Comparison of ENCODE assay signal across 32 cellular contexts in genomic region chr12:45801625-45802024, GRCh38.
DNase-seq lines count a peak whose midpoint lies in the region; ATAC-seq and TF ChIP-seq lines count a peak whose summit lies in the region.
"Had no signal": no experiment of that assay in that cellular context is flagged by ENCODE, and none has a peak within 500 bp of the region (broad histone marks: within the 10 kb centered on the region; RNA-seq: fewer than 3 reads in every experiment).

No MANE protein-coding gene starts in this region.

- H3K4me3 ChIP-seq in HEK293 (ENCODE audit: low read depth, low read length) (no peak overlapping the region), endodermal cell (ENCODE audit: low read length) (no peak overlapping the region), mesendoderm (ENCODE audit: low read length) (no peak overlapping the region)
- H3K4me3 ChIP-seq: A549; BLaER1; BLaER1 treated with 17β-estradiol and CSF1 and Interleukin-3, amounts not matched to agents 10 nM and 100 nM had no signal

- H3K9me3 ChIP-seq in HEK293 (ENCODE audit: control insufficient read depth, insufficient read depth, low read depth, low read length) (no peaks in the 10 kb centered on the region), endodermal cell (ENCODE audit: control insufficient read depth, low read length) (peaks cover 5% of the 10 kb centered on the region)
- H3K9me3 ChIP-seq: A549, BE2C had no signal

- H3K23ac ChIP-seq in mesendoderm (ENCODE audit: low read length), result no peak overlapping the region

- H2BK5ac ChIP-seq in mesendoderm (ENCODE audit: low read length), result no peak overlapping the region

- no peaks in the 10 kb centered on the region for H3K79me1 ChIP-seq in mesendoderm (ENCODE audit: low read length)

- H3K56ac ChIP-seq in mesendoderm (ENCODE audit: low read length), result no peak overlapping the region

- H3K9ac ChIP-seq in endodermal cell (ENCODE audit: extremely low read depth, low read length, poor library complexity, severe bottlenecking) (no peak overlapping the region), mesendoderm (ENCODE audit: low read length) (no peak overlapping the region)
- H3K9ac ChIP-seq: BLaER1; BLaER1 treated with 17β-estradiol and CSF1 and Interleukin-3, amounts not matched to agents 10 nM and 100 nM had no signal

- peak overlapping the region; percentile 44 for H3K4me3 Mint-ChIP-seq in activated naive CD4-positive, alpha-beta T cell treated with anti-CD3 and anti-CD28 coated beads, Interleukin-2, amount 50 U/mL, for 24 hours
- H3K4me3 Mint-ChIP-seq in endodermal cell, result no peak overlapping the region
- H3K4me3 Mint-ChIP-seq: B cell; CD14-positive monocyte; CD4-positive, alpha-beta memory T cell; CD4-positive, alpha-beta T cell; CD4-positive, CD25-positive, alpha-beta regulatory T cell; CD8-positive, alpha-beta memory T cell; CD8-positive, alpha-beta T cell had no signal

- POLR2A ChIA-PET in HEK293 (lab: Yijun Ruan, JAX), result no interaction called here

- H2BK15ac ChIP-seq in mesendoderm (replicated peaks; ENCODE audit: low read depth), result no peak overlapping the region

- H3K27ac ChIP-seq in HEK293 (ENCODE audit: extremely low read depth, low read depth, low read length), result no peak overlapping the region
- H3K27ac ChIP-seq in endodermal cell (ENCODE audit: low read depth, low read length), result no peak overlapping the region
- no peak overlapping the region for H3K27ac ChIP-seq in mesendoderm (ENCODE audit: low read depth, low read length)
- H3K27ac ChIP-seq: 22Rv1; A549; BLaER1; BLaER1 treated with 17β-estradiol and CSF1 and Interleukin-3, amounts not matched to agents 10 nM and 100 nM; C4-2B had no signal

- H2AK5ac ChIP-seq in mesendoderm (ENCODE audit: low read length), result no peak overlapping the region

- CTCF ChIA-PET in HEK293 (lab: Yijun Ruan, JAX), result no interaction called here

- H3K4ac ChIP-seq in mesendoderm (ENCODE audit: low read depth, low read length), result no peak overlapping the region

- peaks cover 3% of the 10 kb centered on the region for H3K79me2 ChIP-seq in mesendoderm (ENCODE audit: control insufficient read depth, insufficient read depth, low read length)

- H3K36me3 ChIP-seq in HEK293 (ENCODE audit: control insufficient read depth in 2 of 2, insufficient read depth in 1 of 2, low read length in 2 of 2) (peaks cover 4 to 5% of the 10 kb centered on the region in 2 experiments; a peak in 2 of 3 replicates), endodermal cell (ENCODE audit: control insufficient read depth, insufficient read depth, low read length) (peaks cover 9% of the 10 kb centered on the region), mesendoderm (ENCODE audit: control insufficient read depth, insufficient read depth, low read length) (no peaks in the 10 kb centered on the region)
- H3K36me3 ChIP-seq: BE2C had no signal

- H3K27me3 ChIP-seq in endodermal cell (ENCODE audit: control insufficient read depth, insufficient read depth, low read length, poor library complexity, severe bottlenecking) (no peaks in the 10 kb centered on the region), mesendoderm (ENCODE audit: insufficient read depth, low read length, poor library complexity) (no peaks in the 10 kb centered on the region)
- H3K27me3 ChIP-seq: BE2C; BLaER1; BLaER1 treated with 17β-estradiol and CSF1 and Interleukin-3, amounts not matched to agents 10 nM and 100 nM had no signal

- no peak overlapping the region for H4K5ac ChIP-seq in mesendoderm (ENCODE audit: low read length)

- peaks cover 61% of the 10 kb centered on the region for H3K4me1 Mint-ChIP-seq in activated naive CD4-positive, alpha-beta T cell treated with anti-CD3 and anti-CD28 coated beads, Interleukin-2, amount 50 U/mL, for 24 hours
- H3K4me1 Mint-ChIP-seq in endodermal cell, result no peaks in the 10 kb centered on the region

- H3K27me3 Mint-ChIP-seq in activated naive CD4-positive, alpha-beta T cell treated with anti-CD3 and anti-CD28 coated beads, Interleukin-2, amount 50 U/mL, for 24 hours, result no peaks in the 10 kb centered on the region
- H3K27me3 Mint-ChIP-seq in endodermal cell (ENCODE audit: insufficient read depth), result no peaks in the 10 kb centered on the region
- H3K27me3 Mint-ChIP-seq: B cell; CD4-positive, alpha-beta memory T cell; CD4-positive, alpha-beta T cell; CD4-positive, CD25-positive, alpha-beta regulatory T cell; CD8-positive, alpha-beta memory T cell had no signal

- no peak for DNase-seq in activated naive CD4-positive, alpha-beta T cell (lab: John Stamatoyannopoulos, UW)
- no peak for DNase-seq in endodermal cell
- DNase-seq in mesendoderm, result no peak
- DNase-seq: 8988T; ACHN; AML-193; BE2C; C1 segment of cervical spinal cord; Caco-2; Calu3; CD4-positive, alpha-beta memory T cell; CD4-positive, alpha-beta T cell; CD4-positive, CD25-positive, alpha-beta regulatory T cell; CD8-positive, alpha-beta memory T cell; CD8-positive, alpha-beta T cell; COR-L47; DMS 273 treated with DMSO at 0.1 percent for 48 hours; DMS153; DMS79; DMS79 treated with DMSO at 0.1 percent for 48 hours; DND-41; EL had no signal

- no peak overlapping the region for H3K18ac ChIP-seq in mesendoderm (ENCODE audit: low read length)

- H3K36me3 Mint-ChIP-seq in activated naive CD4-positive, alpha-beta T cell treated with anti-CD3 and anti-CD28 coated beads, Interleukin-2, amount 50 U/mL, for 24 hours, result peaks cover 13% of the 10 kb centered on the region
- peaks cover 20% of the 10 kb centered on the region for H3K36me3 Mint-ChIP-seq in endodermal cell (ENCODE audit: low read depth)

- no peaks in the 10 kb centered on the region for H3K9me3 Mint-ChIP-seq in activated naive CD4-positive, alpha-beta T cell treated with anti-CD3 and anti-CD28 coated beads, Interleukin-2, amount 50 U/mL, for 24 hours
- peaks cover 8% of the 10 kb centered on the region for H3K9me3 Mint-ChIP-seq in endodermal cell
- H3K9me3 Mint-ChIP-seq: CD4-positive, alpha-beta T cell; CD8-positive, alpha-beta memory T cell; CD8-positive, alpha-beta T cell had no signal

- H2BK120ac ChIP-seq in mesendoderm (ENCODE audit: low read depth, low read length), result no peak overlapping the region

- H4K8ac ChIP-seq in mesendoderm (ENCODE audit: low read depth, low read length), result no peak overlapping the region

- no peak for ATAC-seq in HG03571 (IDR thresholded peaks at IDR 0.05; ENCODE audit: unreplicated experiment)
- ATAC-seq: A549; CD8-positive, alpha-beta T cell had no signal

- H3K4me1 ChIP-seq in HEK293 (ENCODE audit: control insufficient read depth, insufficient read depth, low read length) (no peaks in the 10 kb centered on the region), endodermal cell (ENCODE audit: control insufficient read depth, insufficient read depth, low read length) (no peaks in the 10 kb centered on the region), mesendoderm (ENCODE audit: control insufficient read depth, low read depth, low read length) (no peaks in the 10 kb centered on the region)
- H3K4me1 ChIP-seq: BE2C; BLaER1; BLaER1 treated with 17β-estradiol and CSF1 and Interleukin-3, amounts not matched to agents 10 nM and 100 nM; Caco-2 had no signal

- H3K4me2 ChIP-seq in mesendoderm (ENCODE audit: low read length), result no peak overlapping the region
- H3K4me2 ChIP-seq: A549; BLaER1; BLaER1 treated with 17β-estradiol and CSF1 and Interleukin-3, amounts not matched to agents 10 nM and 100 nM had no signal

- peak overlapping the region; percentile 38 for H3K27ac Mint-ChIP-seq in activated naive CD4-positive, alpha-beta T cell treated with anti-CD3 and anti-CD28 coated beads, Interleukin-2, amount 50 U/mL, for 24 hours
- peak overlapping the region; percentile 48 for H3K27ac Mint-ChIP-seq in endodermal cell
- H3K27ac Mint-ChIP-seq: B cell; CD14-positive monocyte; CD4-positive, alpha-beta memory T cell; CD4-positive, alpha-beta T cell had no signal

- TF ChIP-seq CTCF in HEK293 (tag by site-specific recombination; IDR thresholded peaks at IDR 0.05), result no peak
- TF ChIP-seq CTCF in endodermal cell (conservative IDR thresholded peaks at IDR 0.05), result no peak

- 100% methylated on average over 2 of the region's 2 CpGs; no CpG with 5 or more reads in 1 of the 2 experiments for WGBS in endodermal cell (ENCODE audit: insufficient coverage in 1 of 2, insufficient read length in 1 of 2), 2 experiments
- WGBS in mesendoderm (ENCODE audit: extremely low coverage, insufficient coverage, low lambda C conversion rate), result no CpG with 5 or more reads among the region's 2 CpGs

TF ChIP-seq in HEK293, 187 proteins besides CTCF, POLR2A, EP300 and RAD21:
- TF ChIP-seq ZNF830 (tag by site-specific recombination; IDR thresholded peaks at IDR 0.05; ENCODE audit: low read depth), result no peak
- no peak for TF ChIP-seq KLF17 (tag by site-specific recombination; IDR thresholded peaks at IDR 0.05)
- TF ChIP-seq ZNF133 (tag by site-specific recombination; IDR thresholded peaks at IDR 0.05), result peak; percentile 95
- TF ChIP-seq ZNF768 (tag by site-specific recombination; IDR thresholded peaks at IDR 0.05), result no peak
- TF ChIP-seq YY2 (tag by site-specific recombination; IDR thresholded peaks at IDR 0.05), result no peak
